Comparison of ENCODE assay signal across 16 cellular contexts in the genomic region with DNA sequence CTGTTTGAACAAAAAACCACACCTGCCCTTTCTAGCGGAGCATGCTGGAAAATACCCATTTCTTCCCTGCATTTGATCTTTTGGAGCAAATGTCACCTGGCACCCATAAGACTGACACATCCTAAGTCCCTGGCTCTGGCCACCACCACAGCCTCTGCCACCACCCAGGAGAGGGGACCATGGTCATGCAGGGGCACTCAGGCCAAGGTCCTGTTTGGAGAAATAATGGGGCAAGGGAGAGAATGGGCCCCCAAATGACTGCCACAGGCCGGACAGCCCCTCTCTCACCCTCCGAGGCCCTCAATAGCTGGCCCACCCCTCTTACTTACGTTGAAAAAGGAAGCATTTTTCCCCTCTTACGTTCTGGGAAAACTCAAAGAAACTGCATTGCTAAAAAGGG.
"Had no signal": no experiment of that assay in that cellular context is flagged by ENCODE, and none has a peak within 500 bp of the region (broad histone marks: within the 10 kb centered on the region; RNA-seq: fewer than 3 reads in every experiment).

No MANE protein-coding gene starts in this region.

- H3K36me3 Mint-ChIP-seq: neural progenitor cell had no signal

- DNase-seq: activated B cell treated with CpG ODN at 0.5 μM for 24 hours; activated gamma-delta T cell treated with Interleukin-2 at 50 U/mL for 16 hours; brain microvascular endothelial cell; cortex of kidney; effector CD8-positive, alpha-beta T cell; esophagus squamous epithelium; hippocampal formation; midbrain; ovary; right lobe of liver had no signal

- H3K36me3 ChIP-seq: neural progenitor cell, ovary, right lobe of liver, vagina had no signal

- H3K9me3 Mint-ChIP-seq: activated B cell treated with CpG ODN at 0.5 μM for 24 hours; central memory CD8-positive, alpha-beta T cell; neural progenitor cell had no signal

- H3K27me3 Mint-ChIP-seq: activated B cell treated with CpG ODN at 0.5 μM for 24 hours; central memory CD8-positive, alpha-beta T cell had no signal

- H3K4me1 ChIP-seq: right lobe of liver had no signal

- H3K4me3 Mint-ChIP-seq: activated B cell treated with CpG ODN at 0.5 μM for 24 hours; central memory CD8-positive, alpha-beta T cell; neural progenitor cell had no signal

- ATAC-seq: left lobe of liver, right lobe of liver had no signal

- H3K27ac ChIP-seq: brain microvascular endothelial cell, esophagus squamous epithelium, neural progenitor cell, ovary, right lobe of liver, tibial nerve, vagina had no signal

- H3K4me3 ChIP-seq: esophagus squamous epithelium, neural progenitor cell, ovary, right lobe of liver, smooth muscle cell, tibial nerve, vagina had no signal

- H3K27me3 ChIP-seq: brain microvascular endothelial cell, esophagus squamous epithelium, neural progenitor cell, ovary, right lobe of liver, tibial nerve, vagina had no signal

- H3K9me3 ChIP-seq: esophagus squamous epithelium, ovary, right lobe of liver, tibial nerve, vagina had no signal

- H3K27ac Mint-ChIP-seq: activated B cell treated with CpG ODN at 0.5 μM for 24 hours, neural progenitor cell had no signal
